In genomic region chr15:88788816-88789215, GRCh38 we compare ENCODE assay signal across 28 cellular contexts. TPM values are rescaled to one million over a fixed set of nuclear protein-coding genes. Genes with fewer than 3 reads are reported as not detected.
A peak's percentile ranks its signal among the peaks of the same experiment; 100 is the strongest.
DNase-seq lines count a peak whose midpoint lies in the region; ATAC-seq, FAIRE-seq and TF ChIP-seq lines count a peak whose summit lies in the region.
"Had no signal": no experiment of that assay in that cellular context is flagged by ENCODE, and none has a peak within 500 bp of the region (broad histone marks: within the 10 kb centered on the region; RNA-seq: fewer than 3 reads in every experiment).

No MANE protein-coding gene starts in this region.

- peaks cover 6 to 10% (median 6%) of the 10 kb centered on the region in 4 experiments for H3K4me1 ChIP-seq in H1 (replicated peaks in 1 of 4; ENCODE audit: control insufficient read depth in 3 of 4, insufficient read depth in 4 of 4, low read length in 3 of 4)
- H3K4me1 ChIP-seq: BLaER1 treated with 17β-estradiol and CSF1 and Interleukin-3, amounts not matched to agents 10 nM and 100 nM; Peyer's patch had no signal

- no peak overlapping the region for H3K4me2 ChIP-seq in H1 (ENCODE audit: insufficient read depth in 1 of 2, low read depth in 2 of 2, low read length in 2 of 2)
- H3K4me2 ChIP-seq: BLaER1 treated with 17β-estradiol and CSF1 and Interleukin-3, amounts not matched to agents 10 nM and 100 nM had no signal

- DNase-seq in stimulated activated naive CD8-positive, alpha-beta T cell treated with anti-CD3 and anti-CD28 coated beads, Interleukin-15, amount 100 ng/mL, for 72 hours = no peak
- no peak for DNase-seq in stimulated activated naive CD8-positive, alpha-beta T cell treated with anti-CD3 and anti-CD28 coated beads, Interleukin-15, Interleukin-2, amounts not matched to agents 100 U/mL and 50 U/mL, for 24 hours
- DNase-seq in H1 (ENCODE audit: low read depth in 1 of 2, low spot score in 2 of 2) = peak in 1 of 2 experiments; percentile 33
- DNase-seq in medulla oblongata (ENCODE audit: extremely low spot score) = peak; percentile 30
- DNase-seq in iPS-NIHi7 (ENCODE audit: extremely low spot score) = no peak
- no peak for DNase-seq in SHP77 (lab: John Stamatoyannopoulos, UW)
- no peak for DNase-seq in OCI-M1 (lab: John Stamatoyannopoulos, UW)
- DNase-seq: AML-193; CD4-positive, alpha-beta T cell; GM23248; H9; KBM-7; NCI-H1048; NCI-H1436; NCI-H187; NCI-H2081 treated with DMSO at 0.1 percent for 48 hours; NCI-H2171; NCI-H226; NCI-H510A; NCI-H69; Peyer's patch; SJCRH30 had no signal

- ATAC-seq in stimulated activated naive CD8-positive, alpha-beta T cell treated with anti-CD3 and anti-CD28 coated beads, Interleukin-15, amount 100 ng/mL, for 72 hours = no peak
- no peak for ATAC-seq in stimulated activated naive CD8-positive, alpha-beta T cell treated with anti-CD3 and anti-CD28 coated beads, Interleukin-15, Interleukin-2, amounts not matched to agents 100 U/mL and 50 U/mL, for 24 hours
- ATAC-seq: SK-N-SH treated with all-trans-retinoic acid at 6 μM for 48 hours had no signal

- H3K4me3 Mint-ChIP-seq in stimulated activated naive CD8-positive, alpha-beta T cell treated with anti-CD3 and anti-CD28 coated beads, Interleukin-15, amount 100 ng/mL, for 72 hours = no peak overlapping the region
- H3K4me3 Mint-ChIP-seq: CD4-positive, alpha-beta T cell; H9 had no signal

- peak overlapping the region; percentile 64 to 81 for H3K27ac Mint-ChIP-seq in stimulated activated naive CD8-positive, alpha-beta T cell treated with anti-CD3 and anti-CD28 coated beads, Interleukin-15, amount 100 ng/mL, for 72 hours
- H3K27ac Mint-ChIP-seq: CD4-positive, alpha-beta T cell; H9 had no signal

- FAIRE-seq in H1 (lab: Jason Lieb, UNC) = no peak
- FAIRE-seq: D721Med, GM18507 had no signal

- H2AK5ac ChIP-seq in H1 (ENCODE audit: low read depth, low read length) = no peak overlapping the region

- CTCF ChIA-PET in H1 (lab: Charles Lee; ENCODE audit: partially characterized antibody) = interaction anchor here (3.9 kb wide), 1 partner anchor 16 kb away, joined by 18 read pairs; no protein-coding TSS in a partner anchor

- no peak overlapping the region for H3K14ac ChIP-seq in H1 (ENCODE audit: insufficient read length)

- H3K9me3 Mint-ChIP-seq in stimulated activated naive CD8-positive, alpha-beta T cell treated with anti-CD3 and anti-CD28 coated beads, Interleukin-15, amount 100 ng/mL, for 72 hours = no peaks in the 10 kb centered on the region
- H3K9me3 Mint-ChIP-seq: H9 had no signal

- TF ChIP-seq RAD21 in H1 (IDR thresholded peaks at IDR 0.05 in 1 of 2, conservative IDR thresholded peaks at IDR 0.05 in 1 of 2; ENCODE audit: low read depth in 2 of 2, low read length in 2 of 2) = no peak

- no peak overlapping the region for H4K5ac ChIP-seq in H1 (ENCODE audit: insufficient read length, low read depth, low read length)

- no peak overlapping the region for H3K18ac ChIP-seq in H1 (ENCODE audit: extremely low read depth, low read length)

- TF ChIP-seq EP300 in H1 (IDR thresholded peaks at IDR 0.05; ENCODE audit: borderline replicate concordance in 1 of 2, low read depth in 2 of 2, low read length in 2 of 2) = no peak

- no peak overlapping the region for H2BK12ac ChIP-seq in H1 (ENCODE audit: low read depth, low read length)

- H4K20me1 ChIP-seq in H1 (replicated peaks in 1 of 2; ENCODE audit: control insufficient read depth in 1 of 2, insufficient read depth in 2 of 2, low read length in 2 of 2) = no peaks in the 10 kb centered on the region
- H4K20me1 ChIP-seq: BLaER1 treated with 17β-estradiol and CSF1 and Interleukin-3, amounts not matched to agents 10 nM and 100 nM had no signal

- H3K27ac ChIP-seq in H1 (ENCODE audit: low read depth, low read length) = no peak overlapping the region
- H3K27ac ChIP-seq: BLaER1 treated with 17β-estradiol and CSF1 and Interleukin-3, amounts not matched to agents 10 nM and 100 nM; GM23248; Peyer's patch; SJCRH30 had no signal

- H3K4me3 ChIP-seq in H1 (ENCODE audit: extremely low read depth in 1 of 4, insufficient read depth in 2 of 4, low read depth in 3 of 4, low read length in 4 of 4) = no peak overlapping the region
- H3K4me3 ChIP-seq: BLaER1 treated with 17β-estradiol and CSF1 and Interleukin-3, amounts not matched to agents 10 nM and 100 nM; GM23248; Peyer's patch; SJCRH30 had no signal

- 0 out of 2 replicates have a peak overlapping the region, but pooled peaks have one; percentile 12 for H4K8ac ChIP-seq in H1 (ENCODE audit: extremely low read depth, insufficient read depth, low read length)

- H3K36me3 ChIP-seq in H1 (ENCODE audit: control insufficient read depth in 2 of 4, insufficient read depth in 4 of 4, low read length in 3 of 4) = no peaks in the 10 kb centered on the region
- H3K36me3 ChIP-seq: BLaER1 treated with 17β-estradiol and CSF1 and Interleukin-3, amounts not matched to agents 10 nM and 100 nM; Peyer's patch; SJCRH30 had no signal

- no peak overlapping the region for H3K9ac ChIP-seq in H1 (replicated peaks in 1 of 4; ENCODE audit: extremely low read depth in 1 of 4, low read depth in 3 of 4, low read length in 3 of 4)
- H3K9ac ChIP-seq: BLaER1 treated with 17β-estradiol and CSF1 and Interleukin-3, amounts not matched to agents 10 nM and 100 nM; GM23248 had no signal

- no peak overlapping the region for H4K91ac ChIP-seq in H1 (replicated peaks; ENCODE audit: insufficient read length, low read length)

- H3K9me3 ChIP-seq in H1 (ENCODE audit: insufficient read depth in 2 of 2, low read depth in 1 of 2, low read length in 1 of 2) = no peaks in the 10 kb centered on the region
- H3K9me3 ChIP-seq: Peyer's patch, SJCRH30 had no signal

- H2BK20ac ChIP-seq in H1 (ENCODE audit: low read length) = no peak overlapping the region

- no peaks in the 10 kb centered on the region for H3K4me1 Mint-ChIP-seq in stimulated activated naive CD8-positive, alpha-beta T cell treated with anti-CD3 and anti-CD28 coated beads, Interleukin-15, amount 100 ng/mL, for 72 hours

- H3K4ac ChIP-seq in H1 (replicated peaks; ENCODE audit: insufficient read length, low read depth, low read length) = no peak overlapping the region

- peaks cover 0 to 7% (median 1%) of the 10 kb centered on the region in 4 experiments; a peak in 2 of 7 replicates for H3K27me3 ChIP-seq in H1 (replicated peaks in 1 of 4; ENCODE audit: control insufficient read depth in 3 of 4, extremely low read depth in 1 of 4, insufficient read depth in 3 of 4, low read length in 3 of 4)
- H3K27me3 ChIP-seq: BLaER1 treated with 17β-estradiol and CSF1 and Interleukin-3, amounts not matched to agents 10 nM and 100 nM; Peyer's patch had no signal

- H2BK15ac ChIP-seq in H1 (ENCODE audit: low read length) = no peak overlapping the region

- no peaks in the 10 kb centered on the region for H3K79me2 ChIP-seq in H1 (ENCODE audit: control insufficient read depth in 1 of 2, insufficient read depth in 2 of 2, low read length in 2 of 2)

- POLR2A ChIA-PET in H1 (lab: Charles Lee; ENCODE audit: partially characterized antibody) = interaction anchor here (1.0 to 1.3 kb wide), 2 partner anchors 14 to 60 kb away, joined by 3 to 7 read pairs; partner anchors contain the start of gene ACAN

- H3K23ac ChIP-seq in H1 (ENCODE audit: insufficient read length) = no peak overlapping the region

- TF ChIP-seq POLR2A in H1 (IDR thresholded peaks at IDR 0.05; ENCODE audit: control extremely low read depth in 1 of 2, low read depth in 2 of 2, low read length in 2 of 2) = no peak

- H2BK120ac ChIP-seq in H1 (replicated peaks; ENCODE audit: low read depth, low read length) = no peak overlapping the region

- H3K27me3 Mint-ChIP-seq in stimulated activated naive CD8-positive, alpha-beta T cell treated with anti-CD3 and anti-CD28 coated beads, Interleukin-15, amount 100 ng/mL, for 72 hours = peaks cover 24% of the 10 kb centered on the region

- H3K23me2 ChIP-seq in H1 (ENCODE audit: low read depth, low read length) = no peaks in the 10 kb centered on the region

- no peaks in the 10 kb centered on the region for H3K79me1 ChIP-seq in H1 (ENCODE audit: low read depth, low read length)

- H2BK5ac ChIP-seq in H1 (ENCODE audit: low read depth, low read length) = no peak overlapping the region

- no peak for TF ChIP-seq CTCF in H1 (IDR thresholded peaks at IDR 0.05; ENCODE audit: control extremely low read depth in 1 of 3, insufficient read depth in 1 of 3, low read depth in 1 of 3, low read length in 3 of 3)

- H2AFZ ChIP-seq in H1 (ENCODE audit: low read length) = no peak overlapping the region
- H2AFZ ChIP-seq: GM23248 had no signal

- no peak overlapping the region for H3K56ac ChIP-seq in H1 (replicated peaks; ENCODE audit: insufficient read length, low read depth, low read length)

TF ChIP-seq in H1, 55 proteins besides CTCF, POLR2A, EP300 and RAD21:
- no peak for TF ChIP-seq RXRA (IDR thresholded peaks at IDR 0.05; ENCODE audit: insufficient read depth, low read depth, low read length)
- no peak for TF ChIP-seq KDM4A (IDR thresholded peaks at IDR 0.05; ENCODE audit: low read depth, low read length, severe bottlenecking)
- TF ChIP-seq KDM5A (IDR thresholded peaks at IDR 0.05; ENCODE audit: low read length) = no peak
- no peak for TF ChIP-seq BRCA1 (IDR thresholded peaks at IDR 0.05; ENCODE audit: low read depth, low read length)
- no peak for TF ChIP-seq FOSL1 (IDR thresholded peaks at IDR 0.05; ENCODE audit: insufficient read depth, low read depth, low read length)
- no peak for TF ChIP-seq POLR2AphosphoS5 (IDR thresholded peaks at IDR 0.05; ENCODE audit: low read depth, low read length)
- TF ChIP-seq SIX5 (IDR thresholded peaks at IDR 0.05; ENCODE audit: low read depth, low read length) = no peak
- TF ChIP-seq SRF (IDR thresholded peaks at IDR 0.05; ENCODE audit: low read depth, low read length) = no peak
- no peak for TF ChIP-seq POU5F1 (IDR thresholded peaks at IDR 0.05; ENCODE audit: low read depth, low read length)
- no peak for TF ChIP-seq EZH2 (IDR thresholded peaks at IDR 0.05; ENCODE audit: low read depth, low read length, severe bottlenecking)
- TF ChIP-seq CEBPB (IDR thresholded peaks at IDR 0.05; ENCODE audit: low read depth, low read length) = no peak
- no peak for TF ChIP-seq RFX5 (IDR thresholded peaks at IDR 0.05; ENCODE audit: borderline replicate concordance, low read depth, low read length)
- TF ChIP-seq HDAC6 (IDR thresholded peaks at IDR 0.05; ENCODE audit: low read depth, low read length) = no peak
- no peak for TF ChIP-seq TCF12 (IDR thresholded peaks at IDR 0.05; ENCODE audit: low read depth, low read length)

RNA-seq across cellular contexts. Expression of gene ACAN, which starts 14.4 kb away (rescaled TPM):
- total RNA-seq in H1 (2021; fragmentation: NEBNext Ultra II Directional; extraction: Animal tissue kit (Norgen Biotek cat#: 25700)) = 0.67 and 0.71 TPM in 2 replicates
- polyA plus RNA-seq in H1 (2011; rRNA removed) = 0.73 and 1.2 TPM in 2 replicates
- polyA plus RNA-seq in H1 (2011; cell fraction: cytosol; rRNA removed) = 0.26 TPM
- polyA plus RNA-seq in H1 (2011; cell fraction: nucleus; rRNA removed) = 1.0 TPM
- 0.59 to 1.4 TPM (median 1.2 TPM) in 4 replicates for polyA plus RNA-seq in H1 (2012, experiment 1 of 2)
- polyA plus RNA-seq in H1 (2012, experiment 2 of 2) = 0.49 TPM
- 1.6 TPM for polyA plus RNA-seq in H1 (2013, experiment 1 of 2)
- 1.3 TPM for polyA plus RNA-seq in H1 (2013, experiment 2 of 2)
- polyA minus RNA-seq in H1 (2011; rRNA and poly(A)+ RNA removed) = 0.85 and 1.00 TPM in 2 replicates
- 1.5 TPM for polyA minus RNA-seq in H1 (2011; cell fraction: cytosol; rRNA and poly(A)+ RNA removed)
- 0.80 TPM for polyA minus RNA-seq in H1 (2011; cell fraction: nucleus; rRNA and poly(A)+ RNA removed)
- total RNA-seq: A172; CD4-positive, alpha-beta T cell; G401; GM23248; SJCRH30 had no signal
- polyA plus RNA-seq: GM23248 had no signal
